In genomic region chr3:64454179-64454578, GRCh38 we compare ENCODE assay signal across 17 cellular contexts.
DNase-seq lines count a peak whose midpoint lies in the region; ATAC-seq and TF ChIP-seq lines count a peak whose summit lies in the region.
"Had no signal": no experiment of that assay in that cellular context is flagged by ENCODE, and none has a peak within 500 bp of the region (broad histone marks: within the 10 kb centered on the region; RNA-seq: fewer than 3 reads in every experiment).

No MANE protein-coding gene starts in this region.

- no peaks in the 10 kb centered on the region for H3K36me3 ChIP-seq in BLaER1
- H3K36me3 ChIP-seq: transverse colon had no signal

- no peak overlapping the region for H3K9ac ChIP-seq in BLaER1
- H3K9ac ChIP-seq: KMS-11 had no signal

- in situ Hi-C loops in astrocyte of the spinal cord (cut with HindIII; ENCODE audit: low sequenced_read_pairs), result loop anchor here (25.0 kb wide), 1 partner anchor 417 kb away; no protein-coding TSS in a partner anchor

- ATAC-seq in GM21528 (IDR thresholded peaks at IDR 0.05; ENCODE audit: low FRiP score, unreplicated experiment), result no peak

- H3K9me3 ChIP-seq in BLaER1, result no peaks in the 10 kb centered on the region
- H3K9me3 ChIP-seq: transverse colon had no signal

- H3K4me1 Mint-ChIP-seq in HFFc6 (ENCODE audit: low read depth), result peaks cover 10% of the 10 kb centered on the region
- H3K4me1 Mint-ChIP-seq: activated CD4-positive, alpha-beta T cell treated with anti-CD3 and anti-CD28 coated beads, Interleukin-2, amount 10 ng/mL, durations not matched to agents 7 days and 5 days had no signal

- H3K4me2 ChIP-seq in BLaER1, result peak overlapping the region; percentile 75
- H3K4me2 ChIP-seq: KMS-11 had no signal

- H3K9me3 Mint-ChIP-seq in HFFc6, result no peaks in the 10 kb centered on the region
- H3K9me3 Mint-ChIP-seq: activated CD4-positive, alpha-beta T cell treated with anti-CD3 and anti-CD28 coated beads, Interleukin-2, amount 10 ng/mL, durations not matched to agents 7 days and 5 days had no signal

- DNase-seq in HFFc6 (peak; percentile 54), astrocyte of the spinal cord (ENCODE audit: low read depth, low spot score) (peak; percentile 77), kidney tubule cell (ENCODE audit: low spot score) (peak; percentile 54), HUDEP-2 (lab: John Stamatoyannopoulos, UW; ENCODE audit: unreplicated experiment in 76 of 76) (no peak), DMS53 (lab: John Stamatoyannopoulos, UW) (no peak), NCI-H1930 (lab: John Stamatoyannopoulos, UW) (no peak)
- DNase-seq: activated CD4-positive, alpha-beta T cell treated with anti-CD3 and anti-CD28 coated beads, Interleukin-2, amount 10 ng/mL, durations not matched to agents 7 days and 5 days; activated T-cell treated with anti-CD3 and anti-CD28 coated beads, Interleukin-2, amount 50 U/mL, for 48 hours; amygdala; C1 segment of cervical spinal cord; kidney glomerular epithelial cell; NCI-H526; transverse colon had no signal

- H3K27me3 ChIP-seq in BLaER1, result no peaks in the 10 kb centered on the region
- H3K27me3 ChIP-seq: transverse colon had no signal

- 0 out of 2 replicates have a peak overlapping the region, but pooled peaks have one; percentile 4 for H3K4me3 ChIP-seq in BLaER1
- no peak overlapping the region for H3K4me3 ChIP-seq in astrocyte of the spinal cord (ENCODE audit: low read depth, low read length)
- H3K4me3 ChIP-seq: transverse colon had no signal

- peaks cover 2% of the 10 kb centered on the region for H3K27me3 Mint-ChIP-seq in HFFc6 (ENCODE audit: insufficient read depth)

- H3K4me3 Mint-ChIP-seq in HFFc6, result no peak overlapping the region
- H3K4me3 Mint-ChIP-seq: activated CD4-positive, alpha-beta T cell treated with anti-CD3 and anti-CD28 coated beads, Interleukin-2, amount 10 ng/mL, durations not matched to agents 7 days and 5 days had no signal

- peak overlapping the region; percentile 54; the same call in 1 of the 2 replicates for H3K27ac ChIP-seq in BLaER1
- H3K27ac ChIP-seq: KMS-11, transverse colon had no signal

- no peak for TF ChIP-seq CTCF in HFFc6 (IDR thresholded peaks at IDR 0.05)
- TF ChIP-seq CTCF in astrocyte of the spinal cord (IDR thresholded peaks at IDR 0.05; ENCODE audit: low read depth, low read length), result no peak

- peak overlapping the region; percentile 45 for H3K27ac Mint-ChIP-seq in HFFc6
- H3K27ac Mint-ChIP-seq: activated CD4-positive, alpha-beta T cell treated with anti-CD3 and anti-CD28 coated beads, Interleukin-2, amount 10 ng/mL, durations not matched to agents 7 days and 5 days; progenitor cell of endocrine pancreas had no signal

- peaks cover 55% of the 10 kb centered on the region for H3K4me1 ChIP-seq in BLaER1
- H3K4me1 ChIP-seq: transverse colon had no signal

- no peaks in the 10 kb centered on the region for H3K36me3 Mint-ChIP-seq in HFFc6 (ENCODE audit: low read depth)

- no peaks in the 10 kb centered on the region for H4K20me1 ChIP-seq in BLaER1

Comparison
In these comparisons a context has a peak if more than half of its experiments do, and no peak if none do; other contexts are left out.
1. DNase-seq: peak in HFFc6 (single experiment), astrocyte of the spinal cord (single experiment) and kidney tubule cell (single experiment); none in HUDEP-2 (0 of 76), DMS53 (single experiment) and NCI-H1930 (0 of 2).